Comparison of ENCODE assay signal across 16 cellular contexts in genomic region chr11:76596652-76597051, GRCh38.
DNase-seq lines count a peak whose midpoint lies in the region; ATAC-seq, FAIRE-seq and TF ChIP-seq lines count a peak whose summit lies in the region.
"Had no signal": no experiment of that assay in that cellular context is flagged by ENCODE, and none has a peak within 500 bp of the region (broad histone marks: within the 10 kb centered on the region; RNA-seq: fewer than 3 reads in every experiment).

No MANE protein-coding gene starts in this region.

- no peaks in the 10 kb centered on the region for H3K36me3 Mint-ChIP-seq in nephron progenitor cell (ENCODE audit: low read depth)
- H3K36me3 Mint-ChIP-seq: CD8-positive, alpha-beta T cell had no signal

- H3K9me1 ChIP-seq in K562 (ENCODE audit: control insufficient read depth, insufficient read depth, low read length), result no peaks in the 10 kb centered on the region

- peak overlapping the region in 1 of 2 experiments; percentile 17; a peak in 1 of 4 replicates for H3K9ac ChIP-seq in K562 (ENCODE audit: insufficient read depth in 1 of 2, low read depth in 2 of 2, low read length in 2 of 2)

- no peaks in the 10 kb centered on the region for H3K36me3 ChIP-seq in K562 (ENCODE audit: control insufficient read depth, insufficient read depth, low read length)
- H3K36me3 ChIP-seq: BE2C, Peyer's patch had no signal

- no peak for TF ChIP-seq CTCF in A549 (IDR thresholded peaks at IDR 0.05)
- TF ChIP-seq CTCF in GM10248 (IDR thresholded peaks at IDR 0.05; ENCODE audit: control extremely low read depth, extremely low read depth, low read depth, missing control alignments), result no peak
- TF ChIP-seq CTCF in K562 (IDR thresholded peaks at IDR 0.05 in 2 of 3, conservative IDR thresholded peaks at IDR 0.05 in 1 of 3; ENCODE audit: insufficient read depth in 2 of 3, low read depth in 1 of 3, low read length in 3 of 3), result no peak
- TF ChIP-seq CTCF in nephron progenitor cell (IDR thresholded peaks at IDR 0.05), result no peak

- H4K20me1 ChIP-seq in K562 (replicated peaks; ENCODE audit: control insufficient read depth, insufficient read depth, low read length), result peaks cover 4% of the 10 kb centered on the region; the same call in 1 of the 2 replicates

- H3K4me2 ChIP-seq in A549 (no peak overlapping the region), K562 (ENCODE audit: insufficient read depth, low read length) (no peak overlapping the region)

- BruUV-seq in K562 (replicated peaks; lab: Mats Ljungman, UMichigan), result no TSS peak

- no peak for TF ChIP-seq RAD21 in A549 (conservative IDR thresholded peaks at IDR 0.05 in 1 of 2, IDR thresholded peaks at IDR 0.05 in 1 of 2)
- no peak for TF ChIP-seq RAD21 in K562 (CRISPR knock-in tag; conservative IDR thresholded peaks at IDR 0.05 in 1 of 2, IDR thresholded peaks at IDR 0.05 in 1 of 2)

- H2AFZ ChIP-seq in K562 (ENCODE audit: low read depth, low read length), result no peak overlapping the region

- DNase-seq in A549 (ENCODE audit: low read depth in 1 of 2, low spot score in 1 of 2), result no peak
- peak; percentile 10 for DNase-seq in GM10248 (ENCODE audit: extremely low spot score)
- DNase-seq in K562 (ENCODE audit: extremely low read depth in 1 of 4, low spot score in 3 of 4), result no peak
- DNase-seq in nephron progenitor cell, result no peak
- no peak for DNase-seq in H54 (ENCODE audit: insufficient read length, low spot score)
- DNase-seq in stimulated activated CD4-positive, alpha-beta T cell treated with anti-CD3 and anti-CD28 coated beads, Interleukin-15, amount 100 ng/mL, for 24 hours, result no peak
- DNase-seq: BE2C; CD8-positive, alpha-beta T cell; GOT3; Kasumi-1; NCI-H1930; NCI-H2171; NCI-H774; Peyer's patch; SHP77 treated with DMSO at 0.1 percent for 48 hours had no signal

- peak overlapping the region; percentile 69 for H3K27ac Mint-ChIP-seq in nephron progenitor cell
- H3K27ac Mint-ChIP-seq: CD8-positive, alpha-beta T cell had no signal

- no peak overlapping the region for H3K4me3 ChIP-seq in A549
- H3K4me3 ChIP-seq in K562, result no peak overlapping the region
- H3K4me3 ChIP-seq: Peyer's patch had no signal

- intact Hi-C loops in K562 (cut with micrococcal nuclease), result no loop called here

- H3K4me3 Mint-ChIP-seq in nephron progenitor cell, result no peak overlapping the region
- H3K4me3 Mint-ChIP-seq: CD8-positive, alpha-beta T cell had no signal

- no peaks in the 10 kb centered on the region for H3K27me3 Mint-ChIP-seq in nephron progenitor cell (ENCODE audit: low read depth, poor library complexity)

- 0 out of 3 replicates have a peak, but pooled peaks cover 3% of the 10 kb centered on the region for H3K9me3 ChIP-seq in A549
- no peaks in the 10 kb centered on the region for H3K9me3 ChIP-seq in K562 (replicated peaks; ENCODE audit: control insufficient read depth, insufficient read depth, low read depth, low read length)
- H3K9me3 ChIP-seq: BE2C, Peyer's patch had no signal

- in situ Hi-C loops in K562 (cut with MboI), result no loop called here

- peaks cover 0 to 33% of the 10 kb centered on the region in 2 experiments; a peak in 2 of 5 replicates for H3K27me3 ChIP-seq in K562 (ENCODE audit: control insufficient read depth in 2 of 2, insufficient read depth in 2 of 2, low read length in 2 of 2)
- H3K27me3 ChIP-seq: BE2C, Peyer's patch had no signal

- H3K4me1 ChIP-seq in A549 (peaks cover 4% of the 10 kb centered on the region; the same call in 1 of the 3 replicates), K562 (replicated peaks in 1 of 2; ENCODE audit: control insufficient read depth in 2 of 2, insufficient read depth in 2 of 2, low read length in 2 of 2) (0 out of 5 replicates have a peak, but pooled peaks cover 0 to 3% of the 10 kb centered on the region in 2 experiments)
- H3K4me1 ChIP-seq: Peyer's patch had no signal

- WGBS in A549 (ENCODE audit: missing lambda C conversion rate), result 79% methylated on average over 11 of the region's 11 CpGs
- WGBS in K562 (ENCODE audit: insufficient coverage, low coverage, missing lambda C conversion rate), result 29% methylated on average over 11 of the region's 11 CpGs

- POLR2A ChIA-PET in A549 (lab: Yijun Ruan, JAX), result no interaction called here
- POLR2A ChIA-PET in GM10248 (lab: Yijun Ruan, JAX), result no interaction called here
- POLR2A ChIA-PET in K562 (lab: Yijun Ruan, JAX), result no interaction called here

- H3K4me1 Mint-ChIP-seq in nephron progenitor cell, result peaks cover 11% of the 10 kb centered on the region

- H3K27ac ChIP-seq in A549, result no peak overlapping the region
- H3K27ac ChIP-seq in K562 (ENCODE audit: extremely low read depth, low read depth, low read length), result no peak overlapping the region
- H3K27ac ChIP-seq: Peyer's patch had no signal

- H3K9me3 Mint-ChIP-seq in nephron progenitor cell, result peaks cover 6% of the 10 kb centered on the region
- H3K9me3 Mint-ChIP-seq: CD8-positive, alpha-beta T cell had no signal

- ATAC-seq in A549 (peak; percentile 13 to 49; a peak in 2 of 6 replicates), K562 (no peak), HG03460 (IDR thresholded peaks at IDR 0.05; ENCODE audit: unreplicated experiment) (no peak)
- ATAC-seq: CD8-positive, alpha-beta T cell had no signal

- FAIRE-seq in A549 (lab: Jason Lieb, UNC) (no peak), K562 (lab: Jason Lieb, UNC) (no peak), H54 (lab: Jason Lieb, UNC) (no peak)

- TF ChIP-seq POLR2A in A549 (IDR thresholded peaks at IDR 0.05; ENCODE audit: low read length) (no peak), K562 (conservative IDR thresholded peaks at IDR 0.05) (no peak), H54 (IDR thresholded peaks at IDR 0.05; ENCODE audit: low read depth, low read length) (no peak)

- H3K79me2 ChIP-seq in K562 (ENCODE audit: control insufficient read depth, insufficient read depth, low read length), result no peaks in the 10 kb centered on the region

- CTCF ChIA-PET in A549 (lab: Yijun Ruan, JAX) (interaction anchor here (0.9 to 4.1 kb wide), 3 partner anchors 16 to 84 kb away, joined by 3 to 50 read pairs (median 3); no protein-coding TSS in a partner anchor), GM10248 (lab: Yijun Ruan, JAX) (interaction anchor here (4.9 kb wide), 1 partner anchor 80 kb away, joined by 72 read pairs; no protein-coding TSS in a partner anchor), K562 (lab: Yijun Ruan, JAX; ENCODE audit: low intra/inter-chr PET ratio) (no interaction called here)

- no peak for TF ChIP-seq EP300 in A549 (IDR thresholded peaks at IDR 0.05)
- TF ChIP-seq EP300 in K562 (IDR thresholded peaks at IDR 0.05; ENCODE audit: low read length), result no peak

TF ChIP-seq in A549, 52 proteins besides CTCF, POLR2A, EP300 and RAD21:
- no peak for TF ChIP-seq KDM5A (IDR thresholded peaks at IDR 0.05)
- TF ChIP-seq HOXB5 (CRISPR knock-in tag; IDR thresholded peaks at IDR 0.05), result no peak

TF ChIP-seq in K562, 482 proteins besides CTCF, POLR2A, EP300 and RAD21:
- TF ChIP-seq ZNF263 (CRISPR knock-in tag; IDR thresholded peaks at IDR 0.05; ENCODE audit: borderline replicate concordance) (peak; percentile 4; the same call in 1 of the 2 replicates), CBFB (CRISPR knock-in tag; IDR thresholded peaks at IDR 0.05) (no peak)

Comparison
In these comparisons a context has a peak if more than half of its experiments do, and no peak if none do; other contexts are left out.
1. ATAC-seq: peak in A549 (2 of 2); none in K562 (single experiment) and HG03460 (single experiment).